Comparison of ENCODE assay signal across 8 cellular contexts in genomic region chr14:69610859-69611263, GRCh38.
DNase-seq lines count a peak whose midpoint lies in the region; ATAC-seq and TF ChIP-seq lines count a peak whose summit lies in the region.

No MANE protein-coding gene starts in this region.

- H3K27me3 Mint-ChIP-seq in central memory CD8-positive, alpha-beta T cell = no peaks in the 10 kb centered on the region

- H3K4me3 Mint-ChIP-seq in central memory CD8-positive, alpha-beta T cell = peak overlapping the region; percentile 80

- peak overlapping the region; percentile 71 for H3K27ac Mint-ChIP-seq in central memory CD8-positive, alpha-beta T cell (ENCODE audit: low read depth)

- peak; percentile 77 for DNase-seq in COR-L47 (lab: John Stamatoyannopoulos, UW)
- no peak for DNase-seq in LNCaP clone FGC (ENCODE audit: low read depth)
- DNase-seq in central memory CD8-positive, alpha-beta T cell (ENCODE audit: low spot score in 2 of 2) = no peak
- peak; percentile 41 for DNase-seq in midbrain (lab: John Stamatoyannopoulos, UW)
- no peak for DNase-seq in activated gamma-delta T cell (lab: John Stamatoyannopoulos, UW)
- no peak for DNase-seq in NCI-H446 treated with DMSO at 0.1 percent for 48 hours (lab: John Stamatoyannopoulos, UW)
- no peak for DNase-seq in stimulated activated CD4-positive, alpha-beta T cell treated with anti-CD3 and anti-CD28 coated beads, Interleukin-4, amount 100 ng/mL, for 1 hour

- peaks cover 9% of the 10 kb centered on the region for H3K36me3 Mint-ChIP-seq in central memory CD8-positive, alpha-beta T cell (ENCODE audit: insufficient read depth)

- H3K4me3 ChIP-seq in LNCaP clone FGC (ENCODE audit: low read depth, low read length) = peak overlapping the region; percentile 69

- no peaks in the 10 kb centered on the region for H3K9me3 Mint-ChIP-seq in central memory CD8-positive, alpha-beta T cell

- TF ChIP-seq CTCF in LNCaP clone FGC (IDR thresholded peaks at IDR 0.05; ENCODE audit: control insufficient read depth, extremely low read depth, insufficient read depth) = no peak

- H3K4me1 Mint-ChIP-seq in central memory CD8-positive, alpha-beta T cell = peaks cover 49% of the 10 kb centered on the region

- no peak for ATAC-seq in central memory CD8-positive, alpha-beta T cell (replicated peaks; ENCODE audit: extremely low read depth, poor library complexity, severe bottlenecking)
- ATAC-seq in GM19324 (IDR thresholded peaks at IDR 0.05; ENCODE audit: low FRiP score, unreplicated experiment) = no peak

Comparison
In these comparisons a context has a peak if more than half of its experiments do, and no peak if none do; other contexts are left out.
1. DNase-seq: peak in COR-L47 (single experiment) and midbrain (single experiment); none in LNCaP clone FGC (single experiment), central memory CD8-positive, alpha-beta T cell (0 of 2), activated gamma-delta T cell (single experiment), NCI-H446 treated with DMSO at 0.1 percent for 48 hours (single experiment) and stimulated activated CD4-positive, alpha-beta T cell treated with anti-CD3 and anti-CD28 coated beads, Interleukin-4, amount 100 ng/mL, for 1 hour (single experiment).